ENCODE assay signal across 1 cellular context in genomic region chr6:24551139-24551538, GRCh38.
TF ChIP-seq lines count a peak whose summit lies in the region.

No MANE protein-coding gene starts in this region.

TF ChIP-seq in K562, 482 proteins besides CTCF, POLR2A, EP300 and RAD21 (continued from another document):
- TF ChIP-seq AFF4 (CRISPR knock-in tag; IDR thresholded peaks at IDR 0.05), result no peak
- TF ChIP-seq CAMTA2 (CRISPR knock-in tag; conservative IDR thresholded peaks at IDR 0.05), result no peak
- no peak for TF ChIP-seq ZFP1 (CRISPR knock-in tag; IDR thresholded peaks at IDR 0.05)
- TF ChIP-seq ZBTB33 (CRISPR knock-in tag; IDR thresholded peaks at IDR 0.05), result no peak
- no peak for TF ChIP-seq BRF2 (IDR thresholded peaks at IDR 0.05; ENCODE audit: borderline replicate concordance, insufficient read depth, insufficient read length)
- no peak for TF ChIP-seq SRSF9 (IDR thresholded peaks at IDR 0.05; ENCODE audit: borderline replicate concordance, low read depth, low read length)
- TF ChIP-seq ARID1B (IDR thresholded peaks at IDR 0.05), result no peak
- peak; percentile 66 for TF ChIP-seq MAFF (IDR thresholded peaks at IDR 0.05; ENCODE audit: low read length)
- TF ChIP-seq MAFK (IDR thresholded peaks at IDR 0.05; ENCODE audit: low read length), result peak; percentile 51
- no peak for TF ChIP-seq SRF (CRISPR knock-in tag; IDR thresholded peaks at IDR 0.05)
- no peak for TF ChIP-seq FOXO4 (CRISPR knock-in tag; IDR thresholded peaks at IDR 0.05)
- no peak for TF ChIP-seq CREB5 (CRISPR knock-in tag; IDR thresholded peaks at IDR 0.05)
- TF ChIP-seq ESRRA (IDR thresholded peaks at IDR 0.05; ENCODE audit: borderline replicate concordance, low read depth), result no peak
- no peak for TF ChIP-seq NCOR1 (IDR thresholded peaks at IDR 0.05)
- TF ChIP-seq ZC3H4 (CRISPR knock-in tag; IDR thresholded peaks at IDR 0.05; ENCODE audit: borderline replicate concordance), result no peak
- TF ChIP-seq MXD1 (CRISPR knock-in tag; IDR thresholded peaks at IDR 0.05; ENCODE audit: borderline replicate concordance, poor library complexity, severe bottlenecking), result no peak
- TF ChIP-seq NR0B1 (IDR thresholded peaks at IDR 0.05; ENCODE audit: partially characterized antibody), result no peak
TF ChIP-seq in K562: peak in this region for 5.
